ENCODE assay signal across 15 cellular contexts in the genomic region with DNA sequence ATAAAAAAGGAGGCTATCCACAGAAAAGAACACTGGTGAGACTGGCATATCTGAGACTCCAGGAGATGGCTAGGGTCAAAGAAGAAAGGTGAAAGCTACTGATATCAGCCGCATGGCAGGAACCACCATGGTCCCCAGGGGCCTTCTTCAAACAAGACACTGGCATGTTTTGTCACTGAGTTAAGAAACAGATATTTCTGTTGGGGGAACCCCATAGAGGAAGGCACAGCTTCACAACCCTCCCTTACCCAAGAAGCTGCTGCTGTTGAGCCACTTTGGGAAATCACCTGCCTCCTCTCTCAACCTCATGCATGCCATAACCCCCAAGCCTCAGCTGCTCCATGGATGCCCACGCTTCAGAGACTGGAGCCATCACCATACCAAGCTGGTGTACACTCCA. TPM values are rescaled to one million over a fixed set of nuclear protein-coding genes. Genes with fewer than 3 reads are reported as not detected.
DNase-seq lines count a peak whose midpoint lies in the region; ATAC-seq, FAIRE-seq and TF ChIP-seq lines count a peak whose summit lies in the region.
"Had no signal": no experiment of that assay in that cellular context is flagged by ENCODE, and none has a peak within 500 bp of the region (broad histone marks: within the 10 kb centered on the region; RNA-seq: fewer than 3 reads in every experiment).

No MANE protein-coding gene starts in this region.

- no peak overlapping the region for H3K4me3 Mint-ChIP-seq in activated CD4-positive, alpha-beta memory T cell treated with anti-CD3 and anti-CD28 coated beads for 36 hours
- no peak overlapping the region for H3K4me3 Mint-ChIP-seq in activated CD4-positive, alpha-beta memory T cell treated with anti-CD3 and anti-CD28 coated beads, Interleukin-2, amount 10 ng/mL, durations not matched to agents 7 days and 5 days
- no peak overlapping the region for H3K4me3 Mint-ChIP-seq in stimulated activated naive CD8-positive, alpha-beta T cell treated with anti-CD3 and anti-CD28 coated beads, Interleukin-15, Interleukin-2, amounts not matched to agents 100 ng/mL and 50 ng/mL, for 24 hours

- peaks cover 6% of the 10 kb centered on the region for H3K4me1 Mint-ChIP-seq in activated CD4-positive, alpha-beta memory T cell treated with anti-CD3 and anti-CD28 coated beads for 36 hours (ENCODE audit: low read depth)
- no peaks in the 10 kb centered on the region for H3K4me1 Mint-ChIP-seq in activated CD4-positive, alpha-beta memory T cell treated with anti-CD3 and anti-CD28 coated beads, Interleukin-2, amount 10 ng/mL, durations not matched to agents 7 days and 5 days
- peaks cover 23% of the 10 kb centered on the region for H3K4me1 Mint-ChIP-seq in stimulated activated naive CD8-positive, alpha-beta T cell treated with anti-CD3 and anti-CD28 coated beads, Interleukin-15, Interleukin-2, amounts not matched to agents 100 ng/mL and 50 ng/mL, for 24 hours (ENCODE audit: low read depth)

- CTCF ChIA-PET in activated CD4-positive, alpha-beta memory T cell treated with anti-CD3 and anti-CD28 coated beads for 36 hours (lab: Charles Lee): no interaction called here
- CTCF ChIA-PET in activated CD4-positive, alpha-beta memory T cell treated with anti-CD3 and anti-CD28 coated beads, Interleukin-2, amount 10 ng/mL, durations not matched to agents 7 days and 5 days (lab: Charles Lee): no interaction called here

- no peak overlapping the region for H3K27ac Mint-ChIP-seq in activated CD4-positive, alpha-beta memory T cell treated with anti-CD3 and anti-CD28 coated beads for 36 hours
- no peak overlapping the region for H3K27ac Mint-ChIP-seq in activated CD4-positive, alpha-beta memory T cell treated with anti-CD3 and anti-CD28 coated beads, Interleukin-2, amount 10 ng/mL, durations not matched to agents 7 days and 5 days
- H3K27ac Mint-ChIP-seq in stimulated activated naive CD8-positive, alpha-beta T cell treated with anti-CD3 and anti-CD28 coated beads, Interleukin-15, Interleukin-2, amounts not matched to agents 100 ng/mL and 50 ng/mL, for 24 hours: peak overlapping the region; percentile 16

- no peaks in the 10 kb centered on the region for H3K36me3 Mint-ChIP-seq in activated CD4-positive, alpha-beta memory T cell treated with anti-CD3 and anti-CD28 coated beads for 36 hours
- no peaks in the 10 kb centered on the region for H3K36me3 Mint-ChIP-seq in activated CD4-positive, alpha-beta memory T cell treated with anti-CD3 and anti-CD28 coated beads, Interleukin-2, amount 10 ng/mL, durations not matched to agents 7 days and 5 days (ENCODE audit: low read depth)
- no peaks in the 10 kb centered on the region for H3K36me3 Mint-ChIP-seq in stimulated activated naive CD8-positive, alpha-beta T cell treated with anti-CD3 and anti-CD28 coated beads, Interleukin-15, Interleukin-2, amounts not matched to agents 100 ng/mL and 50 ng/mL, for 24 hours (ENCODE audit: low read depth)

- no peaks in the 10 kb centered on the region for H3K9me3 Mint-ChIP-seq in activated CD4-positive, alpha-beta memory T cell treated with anti-CD3 and anti-CD28 coated beads for 36 hours
- H3K9me3 Mint-ChIP-seq in activated CD4-positive, alpha-beta memory T cell treated with anti-CD3 and anti-CD28 coated beads, Interleukin-2, amount 10 ng/mL, durations not matched to agents 7 days and 5 days: no peaks in the 10 kb centered on the region
- H3K9me3 Mint-ChIP-seq in stimulated activated naive CD8-positive, alpha-beta T cell treated with anti-CD3 and anti-CD28 coated beads, Interleukin-15, Interleukin-2, amounts not matched to agents 100 ng/mL and 50 ng/mL, for 24 hours: no peaks in the 10 kb centered on the region

- H3K9me3 ChIP-seq in pancreas: no peaks in the 10 kb centered on the region

- H3K27me3 ChIP-seq in pancreas: no peaks in the 10 kb centered on the region

- WGBS in pancreas, 2 donors: 86 to 97% methylated on average over 2 of the region's 2 CpGs

- peaks cover 0 to 4% (median 0%) of the 10 kb centered on the region in 3 donors for H3K4me1 ChIP-seq in pancreas
- H3K4me1 ChIP-seq: parathyroid adenoma had no signal

- POLR2A ChIA-PET in activated CD4-positive, alpha-beta memory T cell treated with anti-CD3 and anti-CD28 coated beads for 36 hours (lab: Charles Lee): no interaction called here
- POLR2A ChIA-PET in activated CD4-positive, alpha-beta memory T cell treated with anti-CD3 and anti-CD28 coated beads, Interleukin-2, amount 10 ng/mL, durations not matched to agents 7 days and 5 days (lab: Charles Lee): no interaction called here

- no peak for TF ChIP-seq CTCF in pancreas (IDR thresholded peaks at IDR 0.05)

- H3K27ac ChIP-seq in pancreas: no peak overlapping the region
- H3K27ac ChIP-seq: parathyroid adenoma, RWPE1 had no signal

- H3K36me3 ChIP-seq in pancreas: no peaks in the 10 kb centered on the region

- peak; percentile 95 for ATAC-seq in HG02571 (IDR thresholded peaks at IDR 0.05; ENCODE audit: unreplicated experiment)
- ATAC-seq in HG03442 (IDR thresholded peaks at IDR 0.05; ENCODE audit: unreplicated experiment): peak; percentile 84
- no peak for ATAC-seq in pancreas

- intact Hi-C loops in activated CD4-positive, alpha-beta memory T cell treated with anti-CD3 and anti-CD28 coated beads for 36 hours (cut with micrococcal nuclease): no loop called here
- intact Hi-C loops in pancreas (cut with DNase I): no loop called here

- FAIRE-seq in H54 (lab: Jason Lieb, UNC): no peak
- no peak for FAIRE-seq in pancreas (lab: Jason Lieb, UNC)
- FAIRE-seq: keratinocyte had no signal

- H3K27me3 Mint-ChIP-seq in activated CD4-positive, alpha-beta memory T cell treated with anti-CD3 and anti-CD28 coated beads for 36 hours: no peaks in the 10 kb centered on the region
- peaks cover 4% of the 10 kb centered on the region for H3K27me3 Mint-ChIP-seq in activated CD4-positive, alpha-beta memory T cell treated with anti-CD3 and anti-CD28 coated beads, Interleukin-2, amount 10 ng/mL, durations not matched to agents 7 days and 5 days
- H3K27me3 Mint-ChIP-seq in stimulated activated naive CD8-positive, alpha-beta T cell treated with anti-CD3 and anti-CD28 coated beads, Interleukin-15, Interleukin-2, amounts not matched to agents 100 ng/mL and 50 ng/mL, for 24 hours: no peaks in the 10 kb centered on the region

- DNase-seq in activated CD4-positive, alpha-beta memory T cell treated with anti-CD3 and anti-CD28 coated beads for 36 hours: peak; percentile 13
- no peak for DNase-seq in activated CD4-positive, alpha-beta memory T cell treated with anti-CD3 and anti-CD28 coated beads, Interleukin-2, amount 10 ng/mL, durations not matched to agents 7 days and 5 days
- no peak for DNase-seq in NCI-H2081 (lab: John Stamatoyannopoulos, UW)
- no peak for DNase-seq in H54 (ENCODE audit: insufficient read length, low spot score)
- DNase-seq in pancreas: no peak
- DNase-seq: 8988T; activated CD4-positive, alpha-beta T cell treated with anti-CD3 and anti-CD28 coated beads, Interleukin-2, amount 50 U/mL, for 1 hour; NCI-H146; stimulated activated CD4-positive, alpha-beta T cell treated with anti-CD3 and anti-CD28 coated beads, Interleukin-2, amount 100 ng/mL, for 48 hours had no signal

- TF ChIP-seq POLR2A in H54 (IDR thresholded peaks at IDR 0.05; ENCODE audit: low read depth, low read length): no peak

- no peak overlapping the region for H3K4me3 ChIP-seq in pancreas

RNA-seq across cellular contexts. Expression of a gene that starts 13.3 kb away (rescaled TPM):
- not detected for total RNA-seq in activated CD4-positive, alpha-beta memory T cell treated with anti-CD3 and anti-CD28 coated beads for 36 hours
- total RNA-seq in activated CD4-positive, alpha-beta memory T cell treated with anti-CD3 and anti-CD28 coated beads, Interleukin-2, amount 10 ng/mL, durations not matched to agents 7 days and 5 days: not detected
- under 1 TPM in 2 of 6 donors, not detected in 4; 0.09 to 0.14 TPM for total RNA-seq in pancreas
- polyA plus RNA-seq in pancreas: under 1 TPM in 1 of 2 donors, not detected in 1; 0.14 TPM
- polyA plus RNA-seq: keratinocyte had no signal

Comparison
In these comparisons a context has a peak if more than half of its experiments do, and no peak if none do; other contexts are left out.
1. ATAC-seq: peak in HG02571 (single experiment) and HG03442 (single experiment); none in pancreas (0 of 4).